ENCODE assay signal across 31 cellular contexts in the genomic region with DNA sequence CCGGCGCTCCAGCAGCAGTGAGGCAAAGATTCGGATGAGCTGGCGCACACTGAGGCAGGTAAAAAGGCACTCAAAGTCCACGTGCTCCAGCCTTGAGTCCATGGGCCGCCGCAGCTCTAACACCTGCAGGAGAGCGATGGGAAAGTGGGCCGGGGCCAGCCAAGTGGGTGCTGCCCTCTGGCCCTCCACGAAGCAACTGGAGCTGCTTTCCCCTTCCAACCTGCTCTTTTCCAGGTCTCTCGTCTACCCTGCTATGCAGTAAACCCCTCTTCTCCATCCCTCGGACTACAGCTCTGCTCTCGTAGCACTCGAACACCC.
"Had no signal": no experiment of that assay in that cellular context is flagged by ENCODE, and none has a peak within 500 bp of the region (broad histone marks: within the 10 kb centered on the region; RNA-seq: fewer than 3 reads in every experiment).

No MANE protein-coding gene starts in this region.

- H3K4me1 Mint-ChIP-seq: central memory CD8-positive, alpha-beta T cell had no signal

- H3K27me3 ChIP-seq: heart left ventricle, left lung, ovary, tibial nerve had no signal

- H3K27ac ChIP-seq: left lung, ovary, prostate gland, VCaP had no signal

- H3K27me3 Mint-ChIP-seq: activated CD4-positive, alpha-beta memory T cell treated with anti-CD3 and anti-CD28 coated beads for 36 hours; activated CD4-positive, alpha-beta T cell treated with anti-CD3 and anti-CD28 coated beads, Interleukin-2, amount 10 ng/mL, durations not matched to agents 24 days and 14 days; activated naive CD8-positive, alpha-beta T cell treated with anti-CD3 and anti-CD28 coated beads, Interleukin-2, amount 10 ng/mL, durations not matched to agents 7 days and 5 days; naive B cell; stimulated activated naive B cell treated with anti-CD40 and anti-IgM and Interleukin-4, amounts not matched to agents 10 μg/mL and 1 μg/mL and 100 μg/mL, for 72 hours had no signal

- H3K27ac Mint-ChIP-seq: activated CD4-positive, alpha-beta memory T cell treated with anti-CD3 and anti-CD28 coated beads for 36 hours; activated CD4-positive, alpha-beta T cell treated with anti-CD3 and anti-CD28 coated beads, Interleukin-2, amount 10 ng/mL, durations not matched to agents 24 days and 14 days; activated naive CD8-positive, alpha-beta T cell treated with anti-CD3 and anti-CD28 coated beads, Interleukin-2, amount 10 ng/mL, durations not matched to agents 7 days and 5 days; activated T-helper 1 cell treated with anti-CD3 and anti-CD28 coated beads, Interleukin-12 subunit alpha, Interleukin-12 subunit beta, Interleukin-2, Interleukin-4 antibody, amounts not matched to agents 30 ng/mL and 10 ng/mL and 1 ng/mL, durations not matched to agents 14 hours and 24 hours and 36 hours; T-helper 1 cell treated with Interleukin-12 subunit alpha and Interleukin-12 subunit beta and Interleukin-4 antibody, amounts not matched to agents 30 μg/mL and 1 μg/mL, for 36 hours had no signal

- H3K36me3 ChIP-seq: ovary had no signal

- H3K4me2 ChIP-seq: smooth muscle cell had no signal

- H3K4me3 Mint-ChIP-seq: activated CD4-positive, alpha-beta memory T cell treated with anti-CD3 and anti-CD28 coated beads for 36 hours; activated CD4-positive, alpha-beta T cell treated with anti-CD3 and anti-CD28 coated beads, Interleukin-2, amount 10 ng/mL, durations not matched to agents 24 days and 14 days; activated naive CD4-positive, alpha-beta T cell treated with anti-CD3 and anti-CD28 coated beads, Interleukin-2, amount 10 ng/mL, durations not matched to agents 7 days and 5 days; activated naive CD8-positive, alpha-beta T cell treated with anti-CD3 and anti-CD28 coated beads, Interleukin-2, amount 10 ng/mL, durations not matched to agents 7 days and 5 days; activated T-helper 1 cell treated with anti-CD3 and anti-CD28 coated beads, Interleukin-12 subunit alpha, Interleukin-12 subunit beta, Interleukin-2, Interleukin-4 antibody, amounts not matched to agents 30 ng/mL and 10 ng/mL and 1 ng/mL, durations not matched to agents 14 hours and 24 hours and 36 hours; central memory CD8-positive, alpha-beta T cell; nephron progenitor cell; stimulated activated naive B cell treated with anti-CD40 and anti-IgM and Interleukin-4, amounts not matched to agents 10 μg/mL and 1 μg/mL and 100 μg/mL, for 72 hours; T-helper 1 cell treated with Interleukin-12 subunit alpha and Interleukin-12 subunit beta and Interleukin-4 antibody, amounts not matched to agents 30 μg/mL and 1 μg/mL, for 36 hours had no signal

- H3K4me3 ChIP-seq: heart left ventricle, left lung, lung, ovary, prostate gland, smooth muscle cell, tibial nerve had no signal

- H3K9me3 Mint-ChIP-seq: activated CD4-positive, alpha-beta memory T cell treated with anti-CD3 and anti-CD28 coated beads for 36 hours; activated CD4-positive, alpha-beta T cell treated with anti-CD3 and anti-CD28 coated beads, Interleukin-2, amount 10 ng/mL, durations not matched to agents 24 days and 14 days; activated naive CD4-positive, alpha-beta T cell treated with anti-CD3 and anti-CD28 coated beads, Interleukin-2, amount 10 ng/mL, durations not matched to agents 7 days and 5 days; activated naive CD8-positive, alpha-beta T cell treated with anti-CD3 and anti-CD28 coated beads, Interleukin-2, amount 10 ng/mL, durations not matched to agents 7 days and 5 days; activated T-helper 1 cell treated with anti-CD3 and anti-CD28 coated beads, Interleukin-12 subunit alpha, Interleukin-12 subunit beta, Interleukin-2, Interleukin-4 antibody, amounts not matched to agents 30 ng/mL and 10 ng/mL and 1 ng/mL, durations not matched to agents 14 hours and 24 hours and 36 hours; central memory CD8-positive, alpha-beta T cell; naive B cell; nephron progenitor cell; stimulated activated naive B cell treated with anti-CD40 and anti-IgM and Interleukin-4, amounts not matched to agents 10 μg/mL and 1 μg/mL and 100 μg/mL, for 72 hours; T-helper 1 cell treated with Interleukin-12 subunit alpha and Interleukin-12 subunit beta and Interleukin-4 antibody, amounts not matched to agents 30 μg/mL and 1 μg/mL, for 36 hours had no signal

- H3K9me3 ChIP-seq: heart left ventricle, left lung, ovary, prostate gland, tibial nerve had no signal

- DNase-seq: activated CD4-positive, alpha-beta memory T cell treated with anti-CD3 and anti-CD28 coated beads for 36 hours; activated CD4-positive, alpha-beta T cell treated with anti-CD3 and anti-CD28 coated beads, Interleukin-2, amount 10 ng/mL, durations not matched to agents 24 days and 14 days; activated CD8-positive, alpha-beta memory T cell treated with anti-CD3 and anti-CD28 coated beads, Interleukin-2, amount 50 U/mL, for 4 hours; activated gamma-delta T cell; activated naive CD4-positive, alpha-beta T cell treated with anti-CD3 and anti-CD28 coated beads, Interleukin-2, amount 10 ng/mL, durations not matched to agents 7 days and 5 days; activated naive CD8-positive, alpha-beta T cell treated with anti-CD3 and anti-CD28 coated beads, Interleukin-2, amount 10 ng/mL, durations not matched to agents 7 days and 5 days; activated T-cell treated with anti-CD3 and anti-CD28 coated beads, Interleukin-2, amount 50 U/mL, for 1 hour; amygdala; effector CD8-positive, alpha-beta T cell; foreskin fibroblast; heart left ventricle; hypothalamus; left lung; naive B cell; nephron progenitor cell; ovary; retina; stimulated activated CD4-positive, alpha-beta T cell treated with anti-CD3 and anti-CD28 coated beads, Interleukin-1b, Interleukin-23, amount 100 ng/mL, for 48 hours; stimulated activated naive B cell treated with anti-CD40 and anti-IgM and Interleukin-4, amounts not matched to agents 10 μg/mL and 1 μg/mL and 100 μg/mL, for 72 hours; SW 1271; T-helper 9 cell had no signal

- H3K36me3 Mint-ChIP-seq: activated CD4-positive, alpha-beta memory T cell treated with anti-CD3 and anti-CD28 coated beads for 36 hours; activated naive CD4-positive, alpha-beta T cell treated with anti-CD3 and anti-CD28 coated beads, Interleukin-2, amount 10 ng/mL, durations not matched to agents 7 days and 5 days had no signal

- ATAC-seq: activated CD4-positive, CD25-positive, alpha-beta regulatory T cell treated with anti-CD3 and anti-CD28 coated beads, Interleukin-2, amount 50 U/mL, for 24 hours; heart left ventricle; left lung; sciatic nerve; stimulated activated naive B cell treated with anti-CD40 and anti-IgM and Interleukin-4, amounts not matched to agents 10 μg/mL and 1 μg/mL and 100 μg/mL, for 72 hours had no signal

- H3K4me1 ChIP-seq: left lung, prostate gland had no signal
